ENCODE assay signal across 1 cellular context in the genomic region with DNA sequence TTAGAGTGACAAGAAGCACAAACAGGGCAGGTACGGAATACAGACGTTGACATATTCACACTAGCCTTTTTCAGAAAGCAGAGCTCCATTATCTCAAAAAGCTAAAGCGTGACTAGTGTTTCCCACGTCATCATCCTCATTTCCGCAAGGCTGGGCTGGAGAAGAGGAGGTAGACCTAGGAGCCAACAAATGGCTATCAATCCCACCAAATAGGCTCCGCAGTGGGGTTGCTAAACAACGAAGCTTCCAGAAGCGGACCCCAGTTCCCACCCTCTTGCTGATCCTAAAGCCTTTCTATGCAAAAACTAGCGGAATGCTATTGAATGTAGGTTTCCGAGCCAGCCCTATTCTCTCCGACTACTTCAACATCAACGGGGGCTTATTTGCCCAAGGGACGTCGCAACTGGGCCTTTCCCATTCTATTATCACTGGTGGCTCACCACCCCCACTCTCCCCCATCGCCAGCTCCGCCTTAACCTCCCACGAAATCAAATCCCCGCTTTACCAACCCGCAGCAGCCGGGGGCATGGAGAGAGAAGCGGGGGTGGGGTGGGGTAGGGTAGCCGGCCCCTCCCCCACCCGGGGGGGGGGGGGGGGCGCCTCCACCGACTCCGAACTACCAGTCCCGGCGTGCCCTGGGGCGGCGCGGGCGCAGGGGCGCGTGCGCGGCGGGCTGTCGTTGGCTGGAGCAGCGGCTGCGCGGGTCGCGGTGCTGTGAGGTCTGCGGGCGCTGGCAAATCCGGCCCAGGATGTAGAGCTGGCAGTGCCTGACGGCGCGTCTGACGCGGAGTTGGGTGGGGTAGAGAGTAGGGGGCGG.
TF ChIP-seq lines count a peak whose summit lies in the region.

TSS of gene MORF4L1 (plus strand) at position 736 of the 817 bp plus-strand sequence. CDS start 128 bp downstream, outside the sequence.

TF ChIP-seq in K562, 482 proteins besides CTCF, POLR2A, EP300 and RAD21 (continued from another document and continues in another):
- TF ChIP-seq NCOA4 (IDR thresholded peaks at IDR 0.05; ENCODE audit: partially characterized antibody) (no peak), FOXK1 (CRISPR knock-in tag; IDR thresholded peaks at IDR 0.05; ENCODE audit: borderline replicate concordance) (no peak), SAFB2 (IDR thresholded peaks at IDR 0.05; ENCODE audit: borderline replicate concordance, low read depth, low read length, severe bottlenecking) (no peak), JUND (IDR thresholded peaks at IDR 0.05; ENCODE audit: borderline replicate concordance, low read depth, low read length) (no peak; the same call in 1 of the 2 replicates), JUND (tag; IDR thresholded peaks at IDR 0.05; ENCODE audit: borderline replicate concordance, low read depth, low read length) (0 out of 3 replicates have a peak, but pooled peaks have one; percentile 25), ZNF766 (CRISPR knock-in tag; conservative IDR thresholded peaks at IDR 0.05) (peak; percentile 73), KLF6 (CRISPR knock-in tag; IDR thresholded peaks at IDR 0.05; ENCODE audit: borderline replicate concordance) (no peak), MAFG (tag; conservative IDR thresholded peaks at IDR 0.05) (no peak), STAG1 (CRISPR knock-in tag; IDR thresholded peaks at IDR 0.05; ENCODE audit: borderline replicate concordance) (no peak), WHSC1 (IDR thresholded peaks at IDR 0.05; ENCODE audit: low read length) (no peak), CXXC5 (CRISPR knock-in tag; IDR thresholded peaks at IDR 0.05) (peak; percentile 76), ZSCAN29 (IDR thresholded peaks at IDR 0.05) (no peak), CHD2 (IDR thresholded peaks at IDR 0.05; ENCODE audit: low read depth, low read length) (peak; percentile 82), TBL1XR1 (IDR thresholded peaks at IDR 0.05; ENCODE audit: low read length in 2 of 2) (peak; percentile 80 to 82), ZNF384 (IDR thresholded peaks at IDR 0.05; ENCODE audit: low read depth, low read length) (no peak), JUN (IDR thresholded peaks at IDR 0.05; ENCODE audit: borderline replicate concordance, low read depth, low read length) (peak; percentile 22; the same call in 1 of the 2 replicates), JUN (CRISPR knock-in tag; IDR thresholded peaks at IDR 0.05; ENCODE audit: borderline replicate concordance) (no peak), USF1 (CRISPR knock-in tag; IDR thresholded peaks at IDR 0.05) (no peak), ARID4B (CRISPR knock-in tag; IDR thresholded peaks at IDR 0.05) (peak; percentile 25; the same call in 1 of the 2 replicates), ZNF197 (CRISPR knock-in tag; IDR thresholded peaks at IDR 0.05; ENCODE audit: low read depth) (no peak; the same call in 1 of the 2 replicates), LEF1 (IDR thresholded peaks at IDR 0.05) (no peak), BHLHE40 (IDR thresholded peaks at IDR 0.05; ENCODE audit: low read length) (no peak; the same call in 1 of the 2 replicates), HMG20B (CRISPR knock-in tag; IDR thresholded peaks at IDR 0.05) (no peak), SIX5 (IDR thresholded peaks at IDR 0.05; ENCODE audit: borderline replicate concordance in 1 of 2, insufficient read depth in 1 of 2, low read depth in 1 of 2, low read length in 2 of 2) (peak; percentile 93 to 95), CEBPG (CRISPR knock-in tag; IDR thresholded peaks at IDR 0.05) (no peak), CEBPG (tag; conservative IDR thresholded peaks at IDR 0.05 in 1 of 2, IDR thresholded peaks at IDR 0.05 in 1 of 2) (no peak), ZNF778 (CRISPR knock-in tag; IDR thresholded peaks at IDR 0.05) (no peak), POLR2G (IDR thresholded peaks at IDR 0.05; ENCODE audit: low read depth, low read length) (no peak), ZFX (CRISPR knock-in tag; IDR thresholded peaks at IDR 0.05) (0 out of 2 replicates have a peak, but pooled peaks have one; percentile 39), IFI16 (CRISPR knock-in tag; IDR thresholded peaks at IDR 0.05) (no peak), MLLT1 (IDR thresholded peaks at IDR 0.05) (no peak), FIP1L1 (IDR thresholded peaks at IDR 0.05; ENCODE audit: low read depth, low read length, poor library complexity, severe bottlenecking) (no peak), ZBTB17 (CRISPR knock-in tag; IDR thresholded peaks at IDR 0.05) (no peak), CREM (IDR thresholded peaks at IDR 0.05; ENCODE audit: low read depth) (peak; percentile 97), DNMT1 (IDR thresholded peaks at IDR 0.05) (no peak), GTF2F1 (IDR thresholded peaks at IDR 0.05; ENCODE audit: low read depth, low read length) (peak; percentile 67; the same call in 1 of the 2 replicates), TAF1 (IDR thresholded peaks at IDR 0.05; ENCODE audit: control insufficient read depth, extremely low read depth, insufficient read depth, low read length, severe bottlenecking) (peak; percentile 35), ELF1 (tag; IDR thresholded peaks at IDR 0.05) (peak; percentile 31), STAT6 (CRISPR knock-in tag; IDR thresholded peaks at IDR 0.05) (no peak), PCBP2 (IDR thresholded peaks at IDR 0.05; ENCODE audit: low read depth, low read length, poor library complexity, severe bottlenecking) (peak; percentile 73), EGR1 (conservative IDR thresholded peaks at IDR 0.05) (peak; percentile 37), HNRNPL (IDR thresholded peaks at IDR 0.05; ENCODE audit: low read depth, low read length) (no peak), MTA1 (IDR thresholded peaks at IDR 0.05; ENCODE audit: borderline replicate concordance) (peak; percentile 92), CCNT2 (IDR thresholded peaks at IDR 0.05; ENCODE audit: borderline replicate concordance, extremely low read depth, insufficient read length, low read depth, low read length) (peak; percentile 67), NR4A1 (CRISPR knock-in tag; IDR thresholded peaks at IDR 0.05) (no peak), NR4A1 (tag; IDR thresholded peaks at IDR 0.05) (no peak), PHF20 (IDR thresholded peaks at IDR 0.05; ENCODE audit: partially characterized antibody) (no peak), CREBBP (IDR thresholded peaks at IDR 0.05; ENCODE audit: low read depth, low read length) (no peak), RBM14 (IDR thresholded peaks at IDR 0.05; ENCODE audit: borderline replicate concordance, insufficient read depth, low read depth, low read length) (no peak), ELF2 (CRISPR knock-in tag; IDR thresholded peaks at IDR 0.05) (no peak), NRF1 (conservative IDR thresholded peaks at IDR 0.05 in 1 of 2, IDR thresholded peaks at IDR 0.05 in 1 of 2) (peak; percentile 86 to 87), PML (IDR thresholded peaks at IDR 0.05; ENCODE audit: low read length) (no peak)
- TF ChIP-seq, protein P1, sequence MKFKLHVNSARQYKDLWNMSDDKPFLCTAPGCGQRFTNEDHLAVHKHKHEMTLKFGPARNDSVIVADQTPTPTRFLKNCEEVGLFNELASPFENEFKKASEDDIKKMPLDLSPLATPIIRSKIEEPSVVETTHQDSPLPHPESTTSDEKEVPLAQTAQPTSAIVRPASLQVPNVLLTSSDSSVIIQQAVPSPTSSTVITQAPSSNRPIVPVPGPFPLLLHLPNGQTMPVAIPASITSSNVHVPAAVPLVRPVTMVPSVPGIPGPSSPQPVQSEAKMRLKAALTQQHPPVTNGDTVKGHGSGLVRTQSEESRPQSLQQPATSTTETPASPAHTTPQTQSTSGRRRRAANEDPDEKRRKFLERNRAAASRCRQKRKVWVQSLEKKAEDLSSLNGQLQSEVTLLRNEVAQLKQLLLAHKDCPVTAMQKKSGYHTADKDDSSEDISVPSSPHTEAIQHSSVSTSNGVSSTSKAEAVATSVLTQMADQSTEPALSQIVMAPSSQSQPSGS (CRISPR knock-in tag; IDR thresholded peaks at IDR 0.05), result no peak
- TF ChIP-seq, protein P2, sequence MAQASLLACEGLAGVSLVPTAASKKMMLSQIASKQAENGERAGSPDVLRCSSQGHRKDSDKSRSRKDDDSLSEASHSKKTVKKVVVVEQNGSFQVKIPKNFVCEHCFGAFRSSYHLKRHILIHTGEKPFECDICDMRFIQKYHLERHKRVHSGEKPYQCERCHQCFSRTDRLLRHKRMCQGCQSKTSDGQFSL (CRISPR knock-in tag; IDR thresholded peaks at IDR 0.05), result peak; percentile 92
- TF ChIP-seq, protein P2 (tag; IDR thresholded peaks at IDR 0.05), result peak in 1 of 2 experiments; percentile 98; a peak in 2 of 4 replicates
- TF ChIP-seq, protein P3, sequence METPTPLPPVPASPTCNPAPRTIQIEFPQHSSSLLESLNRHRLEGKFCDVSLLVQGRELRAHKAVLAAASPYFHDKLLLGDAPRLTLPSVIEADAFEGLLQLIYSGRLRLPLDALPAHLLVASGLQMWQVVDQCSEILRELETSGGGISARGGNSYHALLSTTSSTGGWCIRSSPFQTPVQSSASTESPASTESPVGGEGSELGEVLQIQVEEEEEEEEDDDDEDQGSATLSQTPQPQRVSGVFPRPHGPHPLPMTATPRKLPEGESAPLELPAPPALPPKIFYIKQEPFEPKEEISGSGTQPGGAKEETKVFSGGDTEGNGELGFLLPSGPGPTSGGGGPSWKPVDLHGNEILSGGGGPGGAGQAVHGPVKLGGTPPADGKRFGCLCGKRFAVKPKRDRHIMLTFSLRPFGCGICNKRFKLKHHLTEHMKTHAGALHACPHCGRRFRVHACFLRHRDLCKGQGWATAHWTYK (CRISPR knock-in tag; IDR thresholded peaks at IDR 0.05), result 0 out of 2 replicates have a peak, but pooled peaks have one; percentile 45
